18 cellular contexts compared by ENCODE assay signal in genomic region chr15:78444255-78444654, GRCh38. TPM values are rescaled to one million over a fixed set of nuclear protein-coding genes. Genes with fewer than 3 reads are reported as not detected.
DNase-seq lines count a peak whose midpoint lies in the region; ATAC-seq, FAIRE-seq and TF ChIP-seq lines count a peak whose summit lies in the region.
"Had no signal": no experiment of that assay in that cellular context is flagged by ENCODE, and none has a peak within 500 bp of the region (broad histone marks: within the 10 kb centered on the region; RNA-seq: fewer than 3 reads in every experiment).

No MANE protein-coding gene starts in this region.

- peak overlapping the region; percentile 11 for H3K27ac Mint-ChIP-seq in activated T-cell treated with anti-CD3 and anti-CD28 coated beads, Interleukin-2, amount 50 U/mL, for 72 hours
- H3K27ac Mint-ChIP-seq in T-helper 17 cell: no peak overlapping the region

- H2AFZ ChIP-seq in GM12878 (ENCODE audit: control insufficient read depth, low read depth, low read length) (no peak overlapping the region), trophoblast cell (ENCODE audit: insufficient read depth, low read length, poor library complexity) (no peak overlapping the region)

- TF ChIP-seq EP300 in GM12878 (IDR thresholded peaks at IDR 0.05; ENCODE audit: borderline replicate concordance in 1 of 2, control insufficient read depth in 1 of 2, low read depth in 2 of 2, low read length in 2 of 2): no peak

- H3K79me1 ChIP-seq in trophoblast cell (ENCODE audit: low read length): no peaks in the 10 kb centered on the region

- H3K9me3 ChIP-seq in T-helper 17 cell (ENCODE audit: control insufficient read depth, low read length, poor library complexity, severe bottlenecking): no peaks in the 10 kb centered on the region
- H3K9me3 ChIP-seq in GM12878 (replicated peaks; ENCODE audit: control insufficient read depth, insufficient read depth, low read length): no peaks in the 10 kb centered on the region
- H3K9me3 ChIP-seq in trophoblast cell (ENCODE audit: insufficient read depth, low read depth, low read length): no peaks in the 10 kb centered on the region

- DNase-seq in activated T-cell treated with anti-CD3 and anti-CD28 coated beads, Interleukin-2, amount 50 U/mL, for 72 hours: no peak
- DNase-seq in activated T-cell treated with anti-CD3 and anti-CD28 coated beads, Interleukin-2, amount 50 U/mL, for 48 hours: no peak
- DNase-seq in T-helper 17 cell (no peak), GM12878 (ENCODE audit: low read depth, low spot score) (no peak), trophoblast cell (no peak), brain microvascular endothelial cell (no peak), cardiac septum (ENCODE audit: low spot score) (no peak), ecto neural progenitor cell (ENCODE audit: low spot score) (no peak)
- DNase-seq: AML-193, DMS53, MV-4-11, NCI-H1417 treated with DMSO at 0.1 percent for 48 hours, NCI-H2029 treated with DMSO at 0.1 percent for 48 hours, NCI-H524, OCI-M1 had no signal

- no TSS peak for BruUV-seq in GM12878 (replicated peaks; lab: Mats Ljungman, UMichigan)

- TF ChIP-seq POLR2A in GM12878 (IDR thresholded peaks at IDR 0.05; ENCODE audit: low read depth, low read length): no peak

- TF ChIP-seq RAD21 in GM12878 (IDR thresholded peaks at IDR 0.05; ENCODE audit: insufficient read depth, low read depth, low read length): no peak

- peaks cover 16 to 37% of the 10 kb centered on the region in 2 donors for H3K36me3 Mint-ChIP-seq in activated T-cell treated with anti-CD3 and anti-CD28 coated beads, Interleukin-2, amount 50 U/mL, for 72 hours (ENCODE audit: insufficient read depth in 2 of 2)
- H3K36me3 Mint-ChIP-seq in T-helper 17 cell (ENCODE audit: low read depth): peaks cover 8% of the 10 kb centered on the region

- H3K36me3 ChIP-seq in GM12878 (ENCODE audit: control insufficient read depth in 2 of 2, insufficient read depth in 2 of 2, low read length in 1 of 2): peaks cover 5 to 23% of the 10 kb centered on the region in 2 experiments; a peak in 3 of 4 replicates
- H3K36me3 ChIP-seq in trophoblast cell (ENCODE audit: control insufficient read depth in 1 of 2, insufficient read depth in 2 of 2, low read length in 2 of 2): peaks cover 13 to 23% of the 10 kb centered on the region in 2 experiments
- peaks cover 46% of the 10 kb centered on the region for H3K36me3 ChIP-seq in brain microvascular endothelial cell (replicated peaks)

- no peak overlapping the region for H2BK120ac ChIP-seq in trophoblast cell (ENCODE audit: insufficient read depth, low read length, poor library complexity)

- no peaks in the 10 kb centered on the region for H3K9me3 Mint-ChIP-seq in activated T-cell treated with anti-CD3 and anti-CD28 coated beads, Interleukin-2, amount 50 U/mL, for 72 hours

- intact Hi-C loops in GM12878 (cut with micrococcal nuclease; ENCODE audit: unreplicated experiment): no loop called here
- intact Hi-C loops in cardiac septum (cut with DNase I): no loop called here

- WGBS in GM12878 (ENCODE audit: insufficient coverage, insufficient replicate concordance, low lambda C conversion rate, missing lambda C conversion rate): 67% methylated on average over 1 of the region's 1 CpG
- WGBS in trophoblast cell (ENCODE audit: extremely low coverage, insufficient coverage, insufficient read length): no CpG with 5 or more reads among the region's 1 CpG

- H3K18ac ChIP-seq in trophoblast cell (ENCODE audit: low read length): no peak overlapping the region

- ATAC-seq in activated T-cell treated with anti-CD3 and anti-CD28 coated beads, Interleukin-2, amount 50 U/mL, for 72 hours (replicated peaks in 1 of 2): no peak
- ATAC-seq in T-helper 17 cell: no peak
- peak; percentile 22; the same call in 1 of the 3 replicates for ATAC-seq in GM12878
- ATAC-seq: HCT116 had no signal

- H3K4me3 ChIP-seq in GM12878 (no peak overlapping the region), trophoblast cell (ENCODE audit: low read depth, low read length) (no peak overlapping the region), brain microvascular endothelial cell (ENCODE audit: low read depth, low read length) (no peak overlapping the region)

- H4K20me1 ChIP-seq in GM12878 (ENCODE audit: control insufficient read depth, insufficient read depth): peaks cover 5% of the 10 kb centered on the region; the same call in 1 of the 2 replicates

- H3K4me2 ChIP-seq in GM12878 (ENCODE audit: control insufficient read depth, insufficient read depth) (no peak overlapping the region), trophoblast cell (ENCODE audit: low read length) (peak overlapping the region; percentile 14)

- TF ChIP-seq CTCF in GM12878 (IDR thresholded peaks at IDR 0.05 in 2 of 3, conservative IDR thresholded peaks at IDR 0.05 in 1 of 3; ENCODE audit: control insufficient read depth in 2 of 3, extremely low read depth in 1 of 3, insufficient read depth in 1 of 3, low read depth in 3 of 3, low read length in 3 of 3) (no peak), brain microvascular endothelial cell (IDR thresholded peaks at IDR 0.05; ENCODE audit: low read depth, low read length, missing control alignments) (no peak)

- CTCF ChIA-PET in GM12878 (lab: Yijun Ruan, JAX): no interaction called here

- H3K27ac ChIP-seq in GM12878 (ENCODE audit: control insufficient read depth, insufficient read depth): no peak overlapping the region
- H3K27ac ChIP-seq in trophoblast cell (ENCODE audit: low read depth, low read length): no peak overlapping the region
- no peak overlapping the region for H3K27ac ChIP-seq in brain microvascular endothelial cell
- H3K27ac ChIP-seq: RWPE1 had no signal

- peaks cover 76% of the 10 kb centered on the region for H3K4me1 Mint-ChIP-seq in activated T-cell treated with anti-CD3 and anti-CD28 coated beads, Interleukin-2, amount 50 U/mL, for 72 hours (ENCODE audit: low read depth)
- peaks cover 52% of the 10 kb centered on the region for H3K4me1 Mint-ChIP-seq in T-helper 17 cell

- no peak overlapping the region for H3K14ac ChIP-seq in trophoblast cell (ENCODE audit: low read length)

- H3K4me1 ChIP-seq in GM12878 (ENCODE audit: control insufficient read depth, insufficient read depth, low read length): 0 out of 2 replicates have a peak, but pooled peaks cover 8% of the 10 kb centered on the region
- H3K4me1 ChIP-seq in trophoblast cell (ENCODE audit: control insufficient read depth in 1 of 2, insufficient read depth in 2 of 2, low read length in 2 of 2): peaks cover 9 to 14% of the 10 kb centered on the region in 2 experiments

- SMC1A ChIA-PET in GM12878 (lab: Charles Lee; ENCODE audit: uncharacterized antibody, unreplicated experiment): interaction anchor here (1.0 to 1.4 kb wide), 2 partner anchors 14 to 30 kb away, joined by 3 read pairs; no protein-coding TSS in a partner anchor

- no peak overlapping the region for H3K4me3 Mint-ChIP-seq in activated T-cell treated with anti-CD3 and anti-CD28 coated beads, Interleukin-2, amount 50 U/mL, for 72 hours
- H3K4me3 Mint-ChIP-seq in T-helper 17 cell: peak overlapping the region; percentile 39

- no peak overlapping the region for H2AK5ac ChIP-seq in trophoblast cell (ENCODE audit: low read length)

- H4K91ac ChIP-seq in trophoblast cell (ENCODE audit: low read depth, low read length): no peak overlapping the region

- H3K4ac ChIP-seq in trophoblast cell (ENCODE audit: low read depth, low read length): no peak overlapping the region

- no peak overlapping the region for H4K12ac ChIP-seq in trophoblast cell (ENCODE audit: low read depth, low read length)

- H2BK12ac ChIP-seq in trophoblast cell (ENCODE audit: low read length): no peak overlapping the region

- H3K9ac ChIP-seq in GM12878 (ENCODE audit: control insufficient read depth, insufficient read depth, low read length) (no peak overlapping the region), trophoblast cell (ENCODE audit: low read length) (no peak overlapping the region)

- POLR2A ChIA-PET in GM12878 (lab: Charles Lee): no interaction called here

- H3K23ac ChIP-seq in trophoblast cell (ENCODE audit: low read length): no peak overlapping the region

- no peak overlapping the region for H4K8ac ChIP-seq in trophoblast cell (ENCODE audit: low read depth, low read length)

- H2BK5ac ChIP-seq in trophoblast cell (ENCODE audit: low read depth, low read length, poor library complexity): no peak overlapping the region

- no peaks in the 10 kb centered on the region for H3K27me3 Mint-ChIP-seq in activated T-cell treated with anti-CD3 and anti-CD28 coated beads, Interleukin-2, amount 50 U/mL, for 72 hours (ENCODE audit: low read depth)
- H3K27me3 Mint-ChIP-seq in T-helper 17 cell: no peaks in the 10 kb centered on the region

- in situ Hi-C loops in GM12878 (cut with MboI): no loop called here
- in situ Hi-C loops in brain microvascular endothelial cell (cut with HindIII; ENCODE audit: low pct_ligation_motif_present, low sequenced_read_pairs): no loop called here

- RAD21 ChIA-PET in GM12878 (lab: Charles Lee; ENCODE audit: unreplicated experiment): no interaction called here

- H3K79me2 ChIP-seq in GM12878 (ENCODE audit: control insufficient read depth, insufficient read depth, low read length): peaks cover 74% of the 10 kb centered on the region
- H3K79me2 ChIP-seq in trophoblast cell (ENCODE audit: control insufficient read depth, insufficient read depth, low read length, poor library complexity): peaks cover 6% of the 10 kb centered on the region

- no peak for FAIRE-seq in GM12878 (lab: Jason Lieb, UNC)
- FAIRE-seq: GM18507 had no signal

- no peaks in the 10 kb centered on the region for H3K27me3 ChIP-seq in GM12878 (replicated peaks in 1 of 2; ENCODE audit: control insufficient read depth in 2 of 2, insufficient read depth in 2 of 2, low read length in 1 of 2)
- H3K27me3 ChIP-seq in trophoblast cell (ENCODE audit: insufficient read depth, low read length): no peaks in the 10 kb centered on the region
- no peaks in the 10 kb centered on the region for H3K27me3 ChIP-seq in brain microvascular endothelial cell (replicated peaks)

RNA-seq across cellular contexts. Expression of gene IREB2, which starts 6.2 kb away (rescaled TPM):
- 10 to 100 TPM; 64.1 to 72.2 TPM for total RNA-seq in activated T-cell treated with anti-CD3 and anti-CD28 coated beads, Interleukin-2, amount 50 U/mL, for 72 hours
- 10 to 100 TPM; 51.9 to 56.3 TPM for total RNA-seq in T-helper 17 cell
- total RNA-seq in GM12878 (2013; cell fraction: nucleolus; rRNA removed): 107 and 109 TPM in 2 replicates
- 22.8 and 23.0 TPM in 2 replicates for total RNA-seq in GM12878 (2014; rRNA removed)
- total RNA-seq in GM12878 (2014; rRNA removed; fragmentation: Illumina TruSeq; extraction: Trizol): 25.8 and 30.0 TPM in 2 replicates
- 51.3 and 52.4 TPM in 2 replicates for total RNA-seq in GM12878 (2021)
- 11.5 TPM for polyA plus RNA-seq in GM12878 (2011; ENCODE audit: low read depth)
- 35.7 and 49.6 TPM in 2 replicates for polyA plus RNA-seq in GM12878 (2011; rRNA removed)
- polyA plus RNA-seq in GM12878 (2011; cell fraction: cytosol; rRNA removed): 13.1 and 17.0 TPM in 2 replicates
- 21.4 and 26.3 TPM in 2 replicates for polyA plus RNA-seq in GM12878 (2011; cell fraction: nucleus; rRNA removed)
- 23.9 and 27.4 TPM in 2 replicates for polyA plus RNA-seq in GM12878 (2012)
- polyA plus RNA-seq in GM12878 (2014; fragmentation: Illumina TruSeq; extraction: Trizol): 34.9 and 48.1 TPM in 2 replicates
- 10 to 100 TPM; 13.0 to 13.9 TPM for polyA plus RNA-seq in GM12878 (2014; fragmentation: Nextera tagmentation; extraction: Ambion mirVana)
- 21.9 and 23.1 TPM in 2 replicates for polyA plus RNA-seq in GM12878 (2014; rRNA removed)
- 10 to 100 TPM; 21.9 to 25.8 TPM for polyA plus RNA-seq in GM12878 (2016; fragmentation: Nextera tagmentation; extraction: Ambion mirVana)
- polyA minus RNA-seq in GM12878 (2011; rRNA and poly(A)+ RNA removed): 41.2 and 58.5 TPM in 2 replicates
- polyA minus RNA-seq in GM12878 (2011; cell fraction: cytosol; rRNA and poly(A)+ RNA removed): 26.2 and 35.7 TPM in 2 replicates
- 23.1 and 35.3 TPM in 2 replicates for polyA minus RNA-seq in GM12878 (2011; cell fraction: nucleus; rRNA and poly(A)+ RNA removed)
- 31.5 and 31.9 TPM in 2 replicates for polyA plus RNA-seq in trophoblast cell (2013)
- 28.0 TPM for total RNA-seq in cardiac septum
